16 cellular contexts compared by ENCODE assay signal in genomic region chr11:78224906-78225420, GRCh38. TPM values are rescaled to one million over a fixed set of nuclear protein-coding genes. Genes with fewer than 3 reads are reported as not detected.
DNase-seq lines count a peak whose midpoint lies in the region; ATAC-seq and TF ChIP-seq lines count a peak whose summit lies in the region.
"Had no signal": no experiment of that assay in that cellular context is flagged by ENCODE, and none has a peak within 500 bp of the region (broad histone marks: within the 10 kb centered on the region; RNA-seq: fewer than 3 reads in every experiment).

No MANE protein-coding gene starts in this region.

- H3K9ac ChIP-seq in SK-N-SH, result no peak overlapping the region
- H3K9ac ChIP-seq: KMS-11 had no signal

- H3K4me3 Mint-ChIP-seq in activated CD4-positive, alpha-beta memory T cell treated with anti-CD3 and anti-CD28 coated beads, Interleukin-2, amount 10 ng/mL, durations not matched to agents 7 days and 5 days, result no peak overlapping the region
- H3K4me3 Mint-ChIP-seq: CD4-positive, alpha-beta memory T cell; HFFc6 had no signal

- H3K36me3 ChIP-seq in SK-N-SH (replicated peaks in 1 of 2; ENCODE audit: control insufficient read depth in 1 of 2, insufficient read depth in 2 of 2, low read length in 1 of 2), result peaks cover 7 to 61% of the 10 kb centered on the region in 2 experiments

- TF ChIP-seq EP300 in SK-N-SH (IDR thresholded peaks at IDR 0.05; ENCODE audit: borderline replicate concordance in 1 of 2, low read depth in 1 of 2, low read length in 1 of 2), result no peak

- DNase-seq in activated naive CD4-positive, alpha-beta T cell treated with anti-CD3 and anti-CD28 coated beads, Interleukin-2, amount 50 U/mL, for 72 hours (ENCODE audit: low spot score in 2 of 2), result no peak
- no peak for DNase-seq in activated naive CD4-positive, alpha-beta T cell (lab: John Stamatoyannopoulos, UW)
- DNase-seq in activated CD4-positive, alpha-beta memory T cell treated with anti-CD3 and anti-CD28 coated beads, Interleukin-2, amount 10 ng/mL, durations not matched to agents 7 days and 5 days, result peak; percentile 9
- peak; percentile 19 for DNase-seq in left lobe of liver (ENCODE audit: low spot score)
- DNase-seq in NOMO-1 (lab: John Stamatoyannopoulos, UW; ENCODE audit: unreplicated experiment in 2 of 2), result no peak
- DNase-seq in SK-N-SH, result no peak
- no peak for DNase-seq in epidermal melanocyte (ENCODE audit: insufficient read length, low spot score)
- DNase-seq: BE2C; Calu3; CD4-positive, alpha-beta memory T cell; DMS53; HFFc6; NCI-H1048; NCI-H1694; NCI-H510A treated with DMSO at 0.1 percent for 48 hours had no signal

- H3K27ac ChIP-seq in SK-N-SH (ENCODE audit: low read depth in 2 of 2, low read length in 1 of 2), result no peak overlapping the region; a peak in 1 of 4 replicates
- H3K27ac ChIP-seq: KMS-11 had no signal

- no peaks in the 10 kb centered on the region for H3K79me2 ChIP-seq in SK-N-SH (ENCODE audit: insufficient read depth)

- no peaks in the 10 kb centered on the region for H3K27me3 Mint-ChIP-seq in activated CD4-positive, alpha-beta memory T cell treated with anti-CD3 and anti-CD28 coated beads, Interleukin-2, amount 10 ng/mL, durations not matched to agents 7 days and 5 days
- H3K27me3 Mint-ChIP-seq: CD4-positive, alpha-beta memory T cell had no signal

- no peak overlapping the region for H2AFZ ChIP-seq in SK-N-SH (ENCODE audit: low read depth)

- no peak overlapping the region for H3K4me3 ChIP-seq in SK-N-SH (ENCODE audit: low read depth in 2 of 2, low read length in 1 of 2)

- no peaks in the 10 kb centered on the region for H4K20me1 ChIP-seq in SK-N-SH (ENCODE audit: insufficient read depth)

- H3K27ac Mint-ChIP-seq in activated naive CD4-positive, alpha-beta T cell treated with anti-CD3 and anti-CD28 coated beads, Interleukin-2, amount 50 U/mL, for 72 hours, result peak overlapping the region; percentile 18 to 96
- no peak overlapping the region for H3K27ac Mint-ChIP-seq in activated CD4-positive, alpha-beta memory T cell treated with anti-CD3 and anti-CD28 coated beads, Interleukin-2, amount 10 ng/mL, durations not matched to agents 7 days and 5 days
- H3K27ac Mint-ChIP-seq: HFFc6 had no signal

- ATAC-seq in activated naive CD4-positive, alpha-beta T cell treated with anti-CD3 and anti-CD28 coated beads, Interleukin-2, amount 50 U/mL, for 72 hours, result peak in 1 of 2 donors; percentile 50
- ATAC-seq in left lobe of liver, result no peak

- no peaks in the 10 kb centered on the region for H3K36me3 Mint-ChIP-seq in activated naive CD4-positive, alpha-beta T cell treated with anti-CD3 and anti-CD28 coated beads, Interleukin-2, amount 50 U/mL, for 72 hours
- H3K36me3 Mint-ChIP-seq in activated CD4-positive, alpha-beta memory T cell treated with anti-CD3 and anti-CD28 coated beads, Interleukin-2, amount 10 ng/mL, durations not matched to agents 7 days and 5 days (ENCODE audit: low read depth), result peaks cover 59% of the 10 kb centered on the region

- no peak for TF ChIP-seq RAD21 in SK-N-SH (IDR thresholded peaks at IDR 0.05; ENCODE audit: low read length)

- H3K9me2 ChIP-seq in SK-N-SH, result no peaks in the 10 kb centered on the region

- 94% methylated on average over 7 of the region's 7 CpGs for WGBS in SK-N-SH (ENCODE audit: low lambda C conversion rate)

- H3K9me3 ChIP-seq in SK-N-SH, result no peaks in the 10 kb centered on the region
- H3K9me3 ChIP-seq: BE2C had no signal

- no peak overlapping the region for H3K4me2 ChIP-seq in SK-N-SH
- H3K4me2 ChIP-seq: KMS-11 had no signal

- H3K4me1 Mint-ChIP-seq in activated CD4-positive, alpha-beta memory T cell treated with anti-CD3 and anti-CD28 coated beads, Interleukin-2, amount 10 ng/mL, durations not matched to agents 7 days and 5 days, result peaks cover 46% of the 10 kb centered on the region

- H3K27me3 ChIP-seq in SK-N-SH (ENCODE audit: insufficient read depth), result no peaks in the 10 kb centered on the region
- H3K27me3 ChIP-seq: BE2C had no signal

- no peak for TF ChIP-seq CTCF in SK-N-SH (IDR thresholded peaks at IDR 0.05)

- POLR2A ChIA-PET in activated CD4-positive, alpha-beta memory T cell treated with anti-CD3 and anti-CD28 coated beads, Interleukin-2, amount 10 ng/mL, durations not matched to agents 7 days and 5 days (lab: Charles Lee), result interaction anchor here (0.6 to 1.1 kb wide), 3 partner anchors 8 to 340 kb away, joined by 3 read pairs; no protein-coding TSS in a partner anchor
- POLR2A ChIA-PET in SK-N-SH (lab: Yijun Ruan, JAX), result no interaction called here

- CTCF ChIA-PET in activated CD4-positive, alpha-beta memory T cell treated with anti-CD3 and anti-CD28 coated beads, Interleukin-2, amount 10 ng/mL, durations not matched to agents 7 days and 5 days (lab: Charles Lee), result interaction anchor here (1.9 kb wide), 1 partner anchor 340 kb away, joined by 6 read pairs; no protein-coding TSS in a partner anchor
- CTCF ChIA-PET in SK-N-SH (lab: Yijun Ruan, JAX), result interaction anchor here (1.6 kb wide), 1 partner anchor 340 kb away, joined by 5 read pairs; no protein-coding TSS in a partner anchor

- H3K4me1 ChIP-seq in SK-N-SH (ENCODE audit: control insufficient read depth in 1 of 2, insufficient read depth in 2 of 2, low read depth in 1 of 2, low read length in 1 of 2), result peaks cover 0 to 13% of the 10 kb centered on the region in 2 experiments; a peak in 1 of 4 replicates

- H3K9me3 Mint-ChIP-seq in activated naive CD4-positive, alpha-beta T cell treated with anti-CD3 and anti-CD28 coated beads, Interleukin-2, amount 50 U/mL, for 72 hours, result no peaks in the 10 kb centered on the region
- no peaks in the 10 kb centered on the region for H3K9me3 Mint-ChIP-seq in activated CD4-positive, alpha-beta memory T cell treated with anti-CD3 and anti-CD28 coated beads, Interleukin-2, amount 10 ng/mL, durations not matched to agents 7 days and 5 days
- H3K9me3 Mint-ChIP-seq: CD4-positive, alpha-beta memory T cell; HFFc6 had no signal

- H3F3A ChIP-seq in SK-N-SH (replicated peaks; ENCODE audit: insufficient read depth), result no peaks in the 10 kb centered on the region

TF ChIP-seq in SK-N-SH, 30 proteins besides CTCF, POLR2A, EP300 and RAD21 (continues in another document):
- no peak for TF ChIP-seq RXRA (IDR thresholded peaks at IDR 0.05; ENCODE audit: borderline replicate concordance, low read depth)
- TF ChIP-seq TAF1 (IDR thresholded peaks at IDR 0.05; ENCODE audit: borderline replicate concordance, low read depth, low read length), result no peak
- no peak for TF ChIP-seq ELF1 (IDR thresholded peaks at IDR 0.05)
- no peak for TF ChIP-seq USF1 (IDR thresholded peaks at IDR 0.05; ENCODE audit: borderline replicate concordance, low read depth)
- TF ChIP-seq MAX (IDR thresholded peaks at IDR 0.05; ENCODE audit: low read depth), result no peak
- TF ChIP-seq FOXM1 (IDR thresholded peaks at IDR 0.05; ENCODE audit: low read depth), result no peak
- no peak for TF ChIP-seq GATA2 (CRISPR knock-in tag; IDR thresholded peaks at IDR 0.05)
- TF ChIP-seq ZBTB33 (IDR thresholded peaks at IDR 0.05; ENCODE audit: borderline replicate concordance, low read depth), result no peak

RNA-seq across cellular contexts. Expression of gene USP35, which starts 36.2 kb away (rescaled TPM):
- 10 to 100 TPM; 16.3 to 21.8 TPM for total RNA-seq in activated naive CD4-positive, alpha-beta T cell treated with anti-CD3 and anti-CD28 coated beads, Interleukin-2, amount 50 U/mL, for 72 hours
- total RNA-seq in activated CD4-positive, alpha-beta memory T cell treated with anti-CD3 and anti-CD28 coated beads, Interleukin-2, amount 10 ng/mL, durations not matched to agents 7 days and 5 days, result 10 to 100 TPM; 10.8 to 12.1 TPM
- 7.8 TPM for total RNA-seq in left lobe of liver
- polyA plus RNA-seq in SK-N-SH (2012; rRNA removed), result 8.0 and 8.4 TPM in 2 replicates
- 4.4 and 5.3 TPM in 2 replicates for polyA plus RNA-seq in SK-N-SH (2012; cell fraction: cytosol; rRNA removed)
- 32.8 and 39.6 TPM in 2 replicates for polyA plus RNA-seq in SK-N-SH (2012; cell fraction: nucleus; rRNA removed)

RNA-seq across cellular contexts. Expression of gene KCTD21, which starts 36.5 kb away (rescaled TPM):
- total RNA-seq in activated naive CD4-positive, alpha-beta T cell treated with anti-CD3 and anti-CD28 coated beads, Interleukin-2, amount 50 U/mL, for 72 hours, result 10 to 100 TPM in 1 of 2 donors, 1 to 10 TPM in 1; 6.6 to 12.2 TPM
- total RNA-seq in activated CD4-positive, alpha-beta memory T cell treated with anti-CD3 and anti-CD28 coated beads, Interleukin-2, amount 10 ng/mL, durations not matched to agents 7 days and 5 days, result 1 to 10 TPM; 7.5 to 9.3 TPM
- 12.5 TPM for total RNA-seq in left lobe of liver
- 5.0 and 7.5 TPM in 2 replicates for polyA plus RNA-seq in SK-N-SH (2012; rRNA removed)
- 4.9 and 5.3 TPM in 2 replicates for polyA plus RNA-seq in SK-N-SH (2012; cell fraction: cytosol; rRNA removed)
- polyA plus RNA-seq in SK-N-SH (2012; cell fraction: nucleus; rRNA removed), result 5.3 and 12.7 TPM in 2 replicates

Comparison
In these comparisons a context has a peak if more than half of its experiments do, and no peak if none do; other contexts are left out.
1. DNase-seq: peak in activated CD4-positive, alpha-beta memory T cell treated with anti-CD3 and anti-CD28 coated beads, Interleukin-2, amount 10 ng/mL, durations not matched to agents 7 days and 5 days (single experiment) and left lobe of liver (single experiment); none in activated naive CD4-positive, alpha-beta T cell treated with anti-CD3 and anti-CD28 coated beads, Interleukin-2, amount 50 U/mL, for 72 hours (0 of 2), activated naive CD4-positive, alpha-beta T cell (0 of 4), NOMO-1 (0 of 2), SK-N-SH (single experiment) and epidermal melanocyte (single experiment).